Comparison of ENCODE assay signal across 1 cellular context in genomic region chr17:68011199-68011665, GRCh38.
TF ChIP-seq lines count a peak whose summit lies in the region.

No MANE protein-coding gene starts in this region.

TF ChIP-seq in HepG2, 621 proteins besides CTCF, POLR2A, EP300 and RAD21 (continued from another document and continues in another):
- TF ChIP-seq ZNF784 (CRISPR knock-in tag; IDR thresholded peaks at IDR 0.05; ENCODE audit: borderline replicate concordance) (0 out of 2 replicates have a peak, but pooled peaks have one; percentile 39), ZNF687 (CRISPR knock-in tag; IDR thresholded peaks at IDR 0.05) (peak; percentile 49), KDM2A (CRISPR knock-in tag; IDR thresholded peaks at IDR 0.05; ENCODE audit: borderline replicate concordance, low read depth) (0 out of 2 replicates have a peak, but pooled peaks have one; percentile 28), ZNF260 (CRISPR knock-in tag; IDR thresholded peaks at IDR 0.05; ENCODE audit: borderline replicate concordance, low read depth) (no peak), ERF (CRISPR knock-in tag; IDR thresholded peaks at IDR 0.05) (peak; percentile 46; the same call in 1 of the 2 replicates), TEAD3 (CRISPR knock-in tag; optimal IDR thresholded peaks at IDR 0.05; ENCODE audit: borderline replicate concordance) (peak; percentile 37), MIER3 (CRISPR knock-in tag; IDR thresholded peaks at IDR 0.05; ENCODE audit: borderline replicate concordance) (peak; percentile 26; the same call in 1 of the 2 replicates), RXRA (CRISPR knock-in tag; IDR thresholded peaks at IDR 0.05) (0 out of 2 replicates have a peak, but pooled peaks have one; percentile 23), MTA1 (CRISPR knock-in tag; IDR thresholded peaks at IDR 0.05; ENCODE audit: borderline replicate concordance) (peak; percentile 32; the same call in 1 of the 2 replicates), ZMYM4 (CRISPR knock-in tag; IDR thresholded peaks at IDR 0.05) (peak; percentile 58; the same call in 1 of the 2 replicates), MYC (CRISPR knock-in tag; IDR thresholded peaks at IDR 0.05; ENCODE audit: borderline replicate concordance) (peak; percentile 22; the same call in 1 of the 2 replicates), ZNF549 (CRISPR knock-in tag; IDR thresholded peaks at IDR 0.05) (no peak), ZBTB14 (CRISPR knock-in tag; IDR thresholded peaks at IDR 0.05) (peak; percentile 38; the same call in 1 of the 2 replicates), ESRRA (CRISPR knock-in tag; IDR thresholded peaks at IDR 0.05; ENCODE audit: low read depth) (peak; percentile 51; the same call in 1 of the 2 replicates), SALL1 (CRISPR knock-in tag; IDR thresholded peaks at IDR 0.05) (peak; percentile 24; the same call in 1 of the 2 replicates), HMGXB4 (CRISPR knock-in tag; IDR thresholded peaks at IDR 0.05; ENCODE audit: borderline replicate concordance in 1 of 2, low read depth in 1 of 2) (peak in 1 of 2 experiments; percentile 70; a peak in 1 of 4 replicates), THAP9 (CRISPR knock-in tag; IDR thresholded peaks at IDR 0.05; ENCODE audit: borderline replicate concordance) (0 out of 2 replicates have a peak, but pooled peaks have one; percentile 50), SYNCRIP (IDR thresholded peaks at IDR 0.05; ENCODE audit: insufficient read depth, low read depth, low read length) (no peak), KDM5B (CRISPR knock-in tag; IDR thresholded peaks at IDR 0.05; ENCODE audit: borderline replicate concordance) (peak; percentile 41; the same call in 1 of the 2 replicates), GABPB1 (CRISPR knock-in tag; IDR thresholded peaks at IDR 0.05) (0 out of 2 replicates have a peak, but pooled peaks have one; percentile 26), LCORL (IDR thresholded peaks at IDR 0.05) (no peak), LCORL (CRISPR knock-in tag; IDR thresholded peaks at IDR 0.05) (peak; percentile 47; the same call in 1 of the 2 replicates), ZNF547 (CRISPR knock-in tag; IDR thresholded peaks at IDR 0.05) (0 out of 2 replicates have a peak, but pooled peaks have one; percentile 32), ZNF564 (CRISPR knock-in tag; IDR thresholded peaks at IDR 0.05) (no peak), IKZF4 (CRISPR knock-in tag; IDR thresholded peaks at IDR 0.05; ENCODE audit: borderline replicate concordance, low read depth, not compliant biosample characterization) (no peak), STAG1 (CRISPR knock-in tag; IDR thresholded peaks at IDR 0.05) (peak; percentile 48), ZBTB33 (CRISPR knock-in tag; IDR thresholded peaks at IDR 0.05) (peak; percentile 98), REPIN1 (CRISPR knock-in tag; IDR thresholded peaks at IDR 0.05; ENCODE audit: borderline replicate concordance, low read depth) (no peak), NR2F6 (IDR thresholded peaks at IDR 0.05) (peak; percentile 85), NR2F6 (CRISPR knock-in tag; IDR thresholded peaks at IDR 0.05) (peak; percentile 85), ZNF362 (CRISPR knock-in tag; IDR thresholded peaks at IDR 0.05; ENCODE audit: borderline replicate concordance) (peak; percentile 28; the same call in 1 of the 2 replicates), IRF2 (CRISPR knock-in tag; IDR thresholded peaks at IDR 0.05) (0 out of 2 replicates have a peak, but pooled peaks have one; percentile 19), NR2F2 (IDR thresholded peaks at IDR 0.05; ENCODE audit: borderline replicate concordance, low read depth) (peak; percentile 51; the same call in 1 of the 2 replicates), ARID5B (CRISPR knock-in tag; IDR thresholded peaks at IDR 0.05) (peak; percentile 10; the same call in 1 of the 2 replicates), ZNF350 (CRISPR knock-in tag; IDR thresholded peaks at IDR 0.05; ENCODE audit: borderline replicate concordance, low read depth) (0 out of 2 replicates have a peak, but pooled peaks have one; percentile 27), FOXP4 (CRISPR knock-in tag; IDR thresholded peaks at IDR 0.05) (peak; percentile 67), HDAC2 (CRISPR knock-in tag; IDR thresholded peaks at IDR 0.05) (0 out of 2 replicates have a peak, but pooled peaks have one; percentile 25)
